In the genomic region with DNA sequence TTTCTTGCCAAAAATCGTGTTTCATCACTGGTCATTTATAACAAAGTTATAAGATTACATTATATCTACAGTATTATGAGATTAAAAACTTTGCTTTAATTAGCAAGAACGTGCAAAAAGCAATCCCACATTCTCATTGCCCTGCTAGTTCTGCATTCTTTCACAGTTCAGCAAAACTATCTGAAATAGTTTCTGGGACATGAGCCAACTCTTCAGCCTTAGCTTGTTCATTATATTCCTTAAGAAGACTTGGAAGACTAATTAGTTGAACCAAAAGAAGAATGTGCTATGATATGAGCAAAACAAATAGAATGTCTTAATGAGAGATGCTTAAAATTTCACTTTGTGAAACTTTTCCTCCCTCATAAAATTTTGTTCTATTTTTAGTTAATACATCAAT, we compare ENCODE assay signal across 3 cellular contexts.
TF ChIP-seq lines count a peak whose summit lies in the region.

No MANE protein-coding gene starts in this region.

TF ChIP-seq in liver, 16 proteins besides CTCF, POLR2A, EP300 and RAD21 (continued from another document):
- TF ChIP-seq, protein P1, sequence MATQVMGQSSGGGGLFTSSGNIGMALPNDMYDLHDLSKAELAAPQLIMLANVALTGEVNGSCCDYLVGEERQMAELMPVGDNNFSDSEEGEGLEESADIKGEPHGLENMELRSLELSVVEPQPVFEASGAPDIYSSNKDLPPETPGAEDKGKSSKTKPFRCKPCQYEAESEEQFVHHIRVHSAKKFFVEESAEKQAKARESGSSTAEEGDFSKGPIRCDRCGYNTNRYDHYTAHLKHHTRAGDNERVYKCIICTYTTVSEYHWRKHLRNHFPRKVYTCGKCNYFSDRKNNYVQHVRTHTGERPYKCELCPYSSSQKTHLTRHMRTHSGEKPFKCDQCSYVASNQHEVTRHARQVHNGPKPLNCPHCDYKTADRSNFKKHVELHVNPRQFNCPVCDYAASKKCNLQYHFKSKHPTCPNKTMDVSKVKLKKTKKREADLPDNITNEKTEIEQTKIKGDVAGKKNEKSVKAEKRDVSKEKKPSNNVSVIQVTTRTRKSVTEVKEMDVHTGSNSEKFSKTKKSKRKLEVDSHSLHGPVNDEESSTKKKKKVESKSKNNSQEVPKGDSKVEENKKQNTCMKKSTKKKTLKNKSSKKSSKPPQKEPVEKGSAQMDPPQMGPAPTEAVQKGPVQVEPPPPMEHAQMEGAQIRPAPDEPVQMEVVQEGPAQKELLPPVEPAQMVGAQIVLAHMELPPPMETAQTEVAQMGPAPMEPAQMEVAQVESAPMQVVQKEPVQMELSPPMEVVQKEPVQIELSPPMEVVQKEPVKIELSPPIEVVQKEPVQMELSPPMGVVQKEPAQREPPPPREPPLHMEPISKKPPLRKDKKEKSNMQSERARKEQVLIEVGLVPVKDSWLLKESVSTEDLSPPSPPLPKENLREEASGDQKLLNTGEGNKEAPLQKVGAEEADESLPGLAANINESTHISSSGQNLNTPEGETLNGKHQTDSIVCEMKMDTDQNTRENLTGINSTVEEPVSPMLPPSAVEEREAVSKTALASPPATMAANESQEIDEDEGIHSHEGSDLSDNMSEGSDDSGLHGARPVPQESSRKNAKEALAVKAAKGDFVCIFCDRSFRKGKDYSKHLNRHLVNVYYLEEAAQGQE (IDR thresholded peaks at IDR 0.05): no peak
- TF ChIP-seq JUND (IDR thresholded peaks at IDR 0.05): no peak

TF ChIP-seq in HepG2, 621 proteins besides CTCF, POLR2A, EP300 and RAD21:
- TF ChIP-seq, protein P2, sequence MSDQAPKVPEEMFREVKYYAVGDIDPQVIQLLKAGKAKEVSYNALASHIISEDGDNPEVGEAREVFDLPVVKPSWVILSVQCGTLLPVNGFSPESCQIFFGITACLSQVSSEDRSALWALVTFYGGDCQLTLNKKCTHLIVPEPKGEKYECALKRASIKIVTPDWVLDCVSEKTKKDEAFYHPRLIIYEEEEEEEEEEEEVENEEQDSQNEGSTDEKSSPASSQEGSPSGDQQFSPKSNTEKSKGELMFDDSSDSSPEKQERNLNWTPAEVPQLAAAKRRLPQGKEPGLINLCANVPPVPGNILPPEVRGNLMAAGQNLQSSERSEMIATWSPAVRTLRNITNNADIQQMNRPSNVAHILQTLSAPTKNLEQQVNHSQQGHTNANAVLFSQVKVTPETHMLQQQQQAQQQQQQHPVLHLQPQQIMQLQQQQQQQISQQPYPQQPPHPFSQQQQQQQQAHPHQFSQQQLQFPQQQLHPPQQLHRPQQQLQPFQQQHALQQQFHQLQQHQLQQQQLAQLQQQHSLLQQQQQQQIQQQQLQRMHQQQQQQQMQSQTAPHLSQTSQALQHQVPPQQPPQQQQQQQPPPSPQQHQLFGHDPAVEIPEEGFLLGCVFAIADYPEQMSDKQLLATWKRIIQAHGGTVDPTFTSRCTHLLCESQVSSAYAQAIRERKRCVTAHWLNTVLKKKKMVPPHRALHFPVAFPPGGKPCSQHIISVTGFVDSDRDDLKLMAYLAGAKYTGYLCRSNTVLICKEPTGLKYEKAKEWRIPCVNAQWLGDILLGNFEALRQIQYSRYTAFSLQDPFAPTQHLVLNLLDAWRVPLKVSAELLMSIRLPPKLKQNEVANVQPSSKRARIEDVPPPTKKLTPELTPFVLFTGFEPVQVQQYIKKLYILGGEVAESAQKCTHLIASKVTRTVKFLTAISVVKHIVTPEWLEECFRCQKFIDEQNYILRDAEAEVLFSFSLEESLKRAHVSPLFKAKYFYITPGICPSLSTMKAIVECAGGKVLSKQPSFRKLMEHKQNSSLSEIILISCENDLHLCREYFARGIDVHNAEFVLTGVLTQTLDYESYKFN (CRISPR knock-in tag; conservative IDR thresholded peaks at IDR 0.05): no peak
- TF ChIP-seq TBP (CRISPR knock-in tag; IDR thresholded peaks at IDR 0.05): no peak
TF ChIP-seq in HepG2: peak in this region for 0.

TF ChIP-seq in endothelial cell of umbilical vein, 7 proteins besides CTCF, POLR2A, EP300 and RAD21 (continued from another document):
- TF ChIP-seq EZH2 (IDR thresholded peaks at IDR 0.05; ENCODE audit: borderline replicate concordance, low read depth, low read length, severe bottlenecking): no peak
- no peak for TF ChIP-seq MYC (IDR thresholded peaks at IDR 0.05; ENCODE audit: low read depth, low read length)
